8 cellular contexts compared by ENCODE assay signal in genomic region chr7:5428470-5429252, GRCh38. TPM values are rescaled to one million over a fixed set of nuclear protein-coding genes. Genes with fewer than 3 reads are reported as not detected.
DNase-seq lines count a peak whose midpoint lies in the region; ATAC-seq, FAIRE-seq and TF ChIP-seq lines count a peak whose summit lies in the region.

No MANE protein-coding gene starts in this region.

- no peaks in the 10 kb centered on the region for H4K20me1 ChIP-seq in HCT116 (ENCODE audit: insufficient read depth)
- no peaks in the 10 kb centered on the region for H4K20me1 ChIP-seq in PC-3 (ENCODE audit: low read length)
- peaks cover 2 to 6% of the 10 kb centered on the region in 2 experiments for H4K20me1 ChIP-seq in H1 (replicated peaks in 1 of 2; ENCODE audit: control insufficient read depth in 1 of 2, insufficient read depth in 2 of 2, low read length in 2 of 2)

- no peak for TF ChIP-seq EP300 in H1 (IDR thresholded peaks at IDR 0.05; ENCODE audit: borderline replicate concordance in 1 of 2, low read depth in 2 of 2, low read length in 2 of 2)

- peak overlapping the region; percentile 66; the same call in 1 of the 2 replicates for H2BK5ac ChIP-seq in H1 (ENCODE audit: low read depth, low read length)

- H4K91ac ChIP-seq in H1 (replicated peaks; ENCODE audit: insufficient read length, low read length) = peak overlapping the region; percentile 91

- peak overlapping the region; percentile 92; the same call in 1 of the 2 replicates for H2BK15ac ChIP-seq in H1 (ENCODE audit: low read length)

- no peak overlapping the region for H3K4ac ChIP-seq in H1 (replicated peaks; ENCODE audit: insufficient read length, low read depth, low read length)

- H3K23ac ChIP-seq in H1 (ENCODE audit: insufficient read length) = no peak overlapping the region

- H3K9ac ChIP-seq in HCT116 (ENCODE audit: low read length) (peak overlapping the region; percentile 98), PC-3 (ENCODE audit: low read length) (peak overlapping the region; percentile 96), H1 (replicated peaks in 1 of 4; ENCODE audit: extremely low read depth in 1 of 4, low read depth in 3 of 4, low read length in 3 of 4) (peak overlapping the region in 2 of 4 experiments; percentile 8 to 25; a peak in 3 of 7 replicates)

- FAIRE-seq in H1 (lab: Jason Lieb, UNC) = no peak

- H2BK12ac ChIP-seq in H1 (ENCODE audit: low read depth, low read length) = peak overlapping the region; percentile 94

- TF ChIP-seq POLR2A in HCT116 (IDR thresholded peaks at IDR 0.05; ENCODE audit: borderline replicate concordance, extremely low read depth, insufficient read depth, insufficient read length) = peak; percentile 64
- TF ChIP-seq POLR2A in H1 (IDR thresholded peaks at IDR 0.05; ENCODE audit: control extremely low read depth in 1 of 2, low read depth in 2 of 2, low read length in 2 of 2) = 0 out of 3 replicates have a peak, but pooled peaks of 1 of the 2 experiments have one; percentile 26

- H2BK120ac ChIP-seq in H1 (replicated peaks; ENCODE audit: low read depth, low read length) = peak overlapping the region; percentile 6

- H3K56ac ChIP-seq in H1 (replicated peaks; ENCODE audit: insufficient read length, low read depth, low read length) = peak overlapping the region; percentile 65

- H2AK5ac ChIP-seq in H1 (ENCODE audit: low read depth, low read length) = peak overlapping the region; percentile 68; the same call in 1 of the 2 replicates

- 0 out of 2 replicates have a peak overlapping the region, but pooled peaks have one; percentile 29 for H2BK20ac ChIP-seq in H1 (ENCODE audit: low read length)

- H3K79me2 ChIP-seq in HCT116 (ENCODE audit: insufficient read depth, low read length) = peaks cover 53% of the 10 kb centered on the region
- peaks cover 66% of the 10 kb centered on the region for H3K79me2 ChIP-seq in PC-3 (ENCODE audit: low read length)
- H3K79me2 ChIP-seq in H1 (ENCODE audit: control insufficient read depth in 1 of 2, insufficient read depth in 2 of 2, low read length in 2 of 2) = no peaks in the 10 kb centered on the region

- DNase-seq in AG10803 (ENCODE audit: low read depth) = peak; percentile 90
- no peak for DNase-seq in HCT116 (ENCODE audit: low read depth, low spot score)
- DNase-seq in PC-3 = peak; percentile 65
- DNase-seq in H1 (ENCODE audit: low read depth in 1 of 2, low spot score in 2 of 2) = no peak
- DNase-seq in medulla oblongata (ENCODE audit: extremely low spot score) = peak; percentile 66
- peak; percentile 82 to 92 for DNase-seq in tibial artery
- DNase-seq in T-helper 1 cell = no peak

- no peak overlapping the region for H4K5ac ChIP-seq in H1 (ENCODE audit: insufficient read length, low read depth, low read length)

- no peaks in the 10 kb centered on the region for H3F3A ChIP-seq in PC-3 (ENCODE audit: low read length, unreplicated experiment)

- CTCF ChIA-PET in HCT116 (lab: Charles Lee) = no interaction called here
- CTCF ChIA-PET in PC-3 (lab: Charles Lee) = interaction anchor here (0.6 kb wide), 1 partner anchor 243 kb away, joined by 3 read pairs; no protein-coding TSS in a partner anchor
- CTCF ChIA-PET in H1 (lab: Charles Lee; ENCODE audit: partially characterized antibody) = interaction anchor here (1.0 to 1.5 kb wide), 4 partner anchors 10 to 62 kb away, joined by 3 to 6 read pairs (median 4); no protein-coding TSS in a partner anchor

- no peaks in the 10 kb centered on the region; the same call in 1 of the 2 replicates for H3K79me1 ChIP-seq in H1 (ENCODE audit: low read depth, low read length)

- peak overlapping the region; percentile 96 for H3K18ac ChIP-seq in H1 (ENCODE audit: extremely low read depth, low read length)

- RAD21 ChIA-PET in HCT116 (lab: Charles Lee; ENCODE audit: low non-redundant PET in 1 of 2, low total read pairs in 2 of 2, uncharacterized antibody in 2 of 2, unreplicated experiment in 2 of 2) = no interaction called here

- no peak for TF ChIP-seq RAD21 in HCT116 (IDR thresholded peaks at IDR 0.05; ENCODE audit: low read depth)
- no peak for TF ChIP-seq RAD21 in H1 (IDR thresholded peaks at IDR 0.05 in 1 of 2, conservative IDR thresholded peaks at IDR 0.05 in 1 of 2; ENCODE audit: low read depth in 2 of 2, low read length in 2 of 2)

- H3K4me3 ChIP-seq in AG10803 (ENCODE audit: low read length) = peak overlapping the region; percentile 94
- peak overlapping the region; percentile 81 to 87 for H3K4me3 ChIP-seq in HCT116 (replicated peaks in 1 of 2; ENCODE audit: low read depth in 1 of 2, low read length in 2 of 2)
- peak overlapping the region; percentile 83 for H3K4me3 ChIP-seq in PC-3 (ENCODE audit: low read length)
- H3K4me3 ChIP-seq in H1 (ENCODE audit: extremely low read depth in 1 of 4, insufficient read depth in 2 of 4, low read depth in 3 of 4, low read length in 4 of 4) = peak overlapping the region; percentile 64 to 78 (median 64)
- peak overlapping the region; percentile 90 to 98 for H3K4me3 ChIP-seq in tibial artery

- H3K9me3 ChIP-seq in HCT116 (ENCODE audit: control insufficient read depth in 1 of 2, insufficient read depth in 1 of 2, low read depth in 1 of 2, low read length in 2 of 2) = peaks cover 0 to 4% of the 10 kb centered on the region in 2 experiments; a peak in 1 of 4 replicates
- H3K9me3 ChIP-seq in PC-3 (ENCODE audit: low read length) = no peaks in the 10 kb centered on the region
- H3K9me3 ChIP-seq in H1 (ENCODE audit: insufficient read depth in 2 of 2, low read depth in 1 of 2, low read length in 1 of 2) = peaks cover 0 to 4% of the 10 kb centered on the region in 2 experiments; a peak in 1 of 4 replicates
- H3K9me3 ChIP-seq in tibial artery = no peaks in the 10 kb centered on the region

- peak overlapping the region; percentile 90 for H4K8ac ChIP-seq in H1 (ENCODE audit: extremely low read depth, insufficient read depth, low read length)

- H3K27ac ChIP-seq in HCT116 (ENCODE audit: low read depth, low read length) = peak overlapping the region; percentile 98
- H3K27ac ChIP-seq in PC-3 (ENCODE audit: low read length) = peak overlapping the region; percentile 92
- H3K27ac ChIP-seq in H1 (ENCODE audit: low read depth, low read length) = no peak overlapping the region
- peak overlapping the region; percentile 98 to 99 for H3K27ac ChIP-seq in tibial artery

- no peak overlapping the region for H3K14ac ChIP-seq in H1 (ENCODE audit: insufficient read length)

- ATAC-seq in HCT116 (peak; percentile 3; the same call in 1 of the 2 replicates), PC-3 (peak; percentile 3), GM18502 (IDR thresholded peaks at IDR 0.05; ENCODE audit: poor library complexity, unreplicated experiment) (no peak)

- H3K4me1 ChIP-seq in HCT116 (ENCODE audit: control insufficient read depth in 1 of 2, insufficient read depth in 2 of 2, low read length in 2 of 2) (peaks cover 25 to 55% of the 10 kb centered on the region in 2 experiments), PC-3 (ENCODE audit: insufficient read depth, low read length) (peaks cover 24% of the 10 kb centered on the region; the same call in 1 of the 2 replicates), H1 (replicated peaks in 1 of 4; ENCODE audit: control insufficient read depth in 3 of 4, insufficient read depth in 4 of 4, low read length in 3 of 4) (peaks cover 0 to 29% (median 18%) of the 10 kb centered on the region in 4 experiments; a peak in 6 of 7 replicates), tibial artery (peaks cover 0 to 24% (median 18%) of the 10 kb centered on the region in 4 donors)

- intact Hi-C loops in HCT116 (cut with micrococcal nuclease) = no loop called here
- intact Hi-C loops in PC-3 (cut with micrococcal nuclease) = no loop called here
- intact Hi-C loops in tibial artery (cut with DNase I; ENCODE audit: low total_unique reads) = no loop called here

- H3K23me2 ChIP-seq in H1 (ENCODE audit: low read depth, low read length) = peaks cover 42% of the 10 kb centered on the region; the same call in 1 of the 2 replicates

- no peaks in the 10 kb centered on the region for H3K27me3 ChIP-seq in HCT116 (ENCODE audit: insufficient read depth, low read length)
- H3K27me3 ChIP-seq in PC-3 (ENCODE audit: low read length) = no peaks in the 10 kb centered on the region
- peaks cover 16 to 65% (median 48%) of the 10 kb centered on the region in 4 experiments for H3K27me3 ChIP-seq in H1 (replicated peaks in 1 of 4; ENCODE audit: control insufficient read depth in 3 of 4, extremely low read depth in 1 of 4, insufficient read depth in 3 of 4, low read length in 3 of 4)
- no peaks in the 10 kb centered on the region for H3K27me3 ChIP-seq in tibial artery

- H3K9me2 ChIP-seq in HCT116 (ENCODE audit: insufficient read depth) (no peaks in the 10 kb centered on the region), PC-3 (replicated peaks; ENCODE audit: low read length) (no peaks in the 10 kb centered on the region)

- H3K4me2 ChIP-seq in HCT116 (ENCODE audit: low read length) = peak overlapping the region; percentile 98
- H3K4me2 ChIP-seq in PC-3 (ENCODE audit: low read length) = peak overlapping the region; percentile 94
- H3K4me2 ChIP-seq in H1 (ENCODE audit: insufficient read depth in 1 of 2, low read depth in 2 of 2, low read length in 2 of 2) = peak overlapping the region; percentile 93 to 99

- TF ChIP-seq CTCF in AG10803 (conservative IDR thresholded peaks at IDR 0.05; ENCODE audit: low read length) (peak; percentile 37), HCT116 (IDR thresholded peaks at IDR 0.05 in 2 of 3, conservative IDR thresholded peaks at IDR 0.05 in 1 of 3; ENCODE audit: borderline replicate concordance in 1 of 3, insufficient read depth in 1 of 3, low read depth in 2 of 3, low read length in 2 of 3) (no peak), PC-3 (conservative IDR thresholded peaks at IDR 0.05; ENCODE audit: low read depth, low read length) (0 out of 2 replicates have a peak, but pooled peaks have one; percentile 26), H1 (IDR thresholded peaks at IDR 0.05; ENCODE audit: control extremely low read depth in 1 of 3, insufficient read depth in 1 of 3, low read depth in 1 of 3, low read length in 3 of 3) (peak in 1 of 3 experiments; percentile 1; a peak in 1 of 4 replicates), tibial artery (IDR thresholded peaks at IDR 0.05) (peak in 1 of 2 experiments; percentile 18)

- TSS peak; percentile 23 for BruUV-seq in HCT116 (replicated peaks; lab: Mats Ljungman, UMichigan)
- TSS peak; percentile 26 for BruUV-seq in PC-3 (replicated peaks; lab: Mats Ljungman, UMichigan)

- WGBS in H1 (ENCODE audit: extremely low coverage in 1 of 2, insufficient coverage in 1 of 2, insufficient read length in 1 of 2, insufficient replicate concordance in 2 of 2, low coverage in 1 of 2, low lambda C conversion rate in 2 of 2, missing lambda C conversion rate in 1 of 2), 2 experiments = 2% methylated on average over 41 of the region's 47 CpGs; no CpG with 5 or more reads in 1 of the 2 experiments

- POLR2A ChIA-PET in HCT116 (lab: Charles Lee) (no interaction called here), PC-3 (lab: Charles Lee; ENCODE audit: unreplicated experiment) (interaction anchor here (0.5 kb wide), 1 partner anchor 99 kb away, joined by 7 read pairs; no protein-coding TSS in a partner anchor), H1 (lab: Charles Lee; ENCODE audit: partially characterized antibody) (interaction anchor here (0.9 to 1.6 kb wide), 7 partner anchors 13 to 133 kb away, joined by 3 to 5 read pairs (median 3); no protein-coding TSS in a partner anchor)

- H3K36me3 ChIP-seq in HCT116 (ENCODE audit: control insufficient read depth in 1 of 2, insufficient read depth in 2 of 2, low read length in 2 of 2) = 0 out of 4 replicates have a peak, but pooled peaks cover 0 to 5% of the 10 kb centered on the region in 2 experiments
- H3K36me3 ChIP-seq in PC-3 (ENCODE audit: low read depth, low read length) = no peaks in the 10 kb centered on the region
- no peaks in the 10 kb centered on the region for H3K36me3 ChIP-seq in H1 (ENCODE audit: control insufficient read depth in 2 of 4, insufficient read depth in 4 of 4, low read length in 3 of 4)
- peaks cover 0 to 7% (median 0%) of the 10 kb centered on the region in 3 donors for H3K36me3 ChIP-seq in tibial artery

- no peak overlapping the region for H2AFZ ChIP-seq in HCT116 (ENCODE audit: low read depth, low read length, poor library complexity, severe bottlenecking)
- H2AFZ ChIP-seq in PC-3 (ENCODE audit: low read length) = peak overlapping the region; percentile 60
- H2AFZ ChIP-seq in H1 (ENCODE audit: low read length) = no peak overlapping the region

RNA-seq across cellular contexts. Expression of gene TNRC18, which starts 5.0 kb away (rescaled TPM):
- total RNA-seq in HCT116 (2021; ENCODE audit: unreplicated experiment) (101 TPM), PC-3 (2014; rRNA removed) (26.8 and 57.8 TPM in 2 replicates)
- polyA plus RNA-seq in HCT116 (2012) = 65.0 and 67.6 TPM in 2 replicates
- total RNA-seq in H1 (2021; fragmentation: NEBNext Ultra II Directional; extraction: Animal tissue kit (Norgen Biotek cat#: 25700)) = 8.6 and 9.9 TPM in 2 replicates
- polyA plus RNA-seq in H1 (2011; rRNA removed) = 1.7 and 3.2 TPM in 2 replicates
- polyA plus RNA-seq in H1 (2011; cell fraction: cytosol; rRNA removed) = 2.3 TPM
- polyA plus RNA-seq in H1 (2011; cell fraction: nucleus; rRNA removed) = 6.3 TPM
- 6.6 to 8.1 TPM (median 7.1 TPM) in 4 replicates for polyA plus RNA-seq in H1 (2012, experiment 1 of 2)
- 6.2 TPM for polyA plus RNA-seq in H1 (2012, experiment 2 of 2)
- polyA plus RNA-seq in H1 (2013, experiment 1 of 2) = 7.2 TPM
- polyA plus RNA-seq in H1 (2013, experiment 2 of 2) = 6.0 TPM
- polyA minus RNA-seq in H1 (2011; rRNA and poly(A)+ RNA removed) = 2.0 and 2.7 TPM in 2 replicates
- 9.5 TPM for polyA minus RNA-seq in H1 (2011; cell fraction: cytosol; rRNA and poly(A)+ RNA removed)
- 2.5 TPM for polyA minus RNA-seq in H1 (2011; cell fraction: nucleus; rRNA and poly(A)+ RNA removed)

Comparison
In these comparisons a context has a peak if more than half of its experiments do, and no peak if none do; other contexts are left out.
1. DNase-seq: peak in AG10803 (single experiment), PC-3 (single experiment), medulla oblongata (single experiment) and tibial artery (2 of 2); none in HCT116 (single experiment), H1 (0 of 2) and T-helper 1 cell (0 of 5).
2. CTCF ChIP-seq: peak in AG10803 (single experiment) and PC-3 (single experiment); none in HCT116 (0 of 3).
3. Peak in every context shown above with its lines, with median percentiles within 50 percentile points of each other: H3K4me3 ChIP-seq and H3K4me2 ChIP-seq.